In genomic region chr11:43644626-43645299, GRCh38 we compare ENCODE assay signal across 8 cellular contexts. TPM values are rescaled to one million over a fixed set of nuclear protein-coding genes. Genes with fewer than 3 reads are reported as not detected.
DNase-seq lines count a peak whose midpoint lies in the region; ATAC-seq, FAIRE-seq and TF ChIP-seq lines count a peak whose summit lies in the region.

No MANE protein-coding gene starts in this region.

- H3K9ac ChIP-seq in IMR-90 (ENCODE audit: low read depth, low read length): peak overlapping the region; percentile 88

- ATAC-seq in CD4-positive, CD25-positive, alpha-beta regulatory T cell (ENCODE audit: low read depth in 2 of 2): no peak
- ATAC-seq in IMR-90 (ENCODE audit: low read depth) (no peak; the same call in 1 of the 2 replicates), lung (ENCODE audit: insufficient read depth, low FRiP score) (no peak), GM21619 (IDR thresholded peaks at IDR 0.05; ENCODE audit: unreplicated experiment) (no peak), GM18511 (IDR thresholded peaks at IDR 0.05; ENCODE audit: unreplicated experiment) (no peak)

- no peaks in the 10 kb centered on the region for H4K20me1 ChIP-seq in IMR-90 (ENCODE audit: insufficient read depth, low read length)

- H3K36me3 ChIP-seq in CD4-positive, CD25-positive, alpha-beta regulatory T cell (ENCODE audit: control insufficient read depth, insufficient read depth, low read length): no peaks in the 10 kb centered on the region
- H3K36me3 ChIP-seq in IMR-90 (ENCODE audit: control insufficient read depth, insufficient read depth, low read length): peaks cover 2% of the 10 kb centered on the region; the same call in 1 of the 2 replicates
- no peaks in the 10 kb centered on the region for H3K36me3 ChIP-seq in bronchial epithelial cell (ENCODE audit: control insufficient read depth, insufficient read depth, low read length)
- H3K36me3 ChIP-seq in lung (ENCODE audit: control insufficient read depth in 2 of 2, insufficient read depth in 2 of 2, low read length in 2 of 2): peaks cover 0 to 1% of the 10 kb centered on the region in 2 donors
- no peaks in the 10 kb centered on the region for H3K36me3 ChIP-seq in urinary bladder (ENCODE audit: insufficient read depth)

- no TSS peak for BruUV-seq in IMR-90 (replicated peaks; lab: Mats Ljungman, UMichigan)

- peaks cover under 1% of the 10 kb centered on the region for H3K27me3 ChIP-seq in CD4-positive, CD25-positive, alpha-beta regulatory T cell (ENCODE audit: control insufficient read depth, insufficient read depth, low read length)
- H3K27me3 ChIP-seq in IMR-90 (ENCODE audit: control insufficient read depth, insufficient read depth, low read length) (peaks cover under 1% of the 10 kb centered on the region; the same call in 1 of the 2 replicates), bronchial epithelial cell (ENCODE audit: control insufficient read depth, insufficient read depth, low read length) (no peaks in the 10 kb centered on the region), lung (ENCODE audit: control insufficient read depth, insufficient read depth) (no peaks in the 10 kb centered on the region)

- peaks cover 3% of the 10 kb centered on the region for H3K36me3 Mint-ChIP-seq in CD4-positive, CD25-positive, alpha-beta regulatory T cell

- no peak for TF ChIP-seq CTCF in IMR-90 (conservative IDR thresholded peaks at IDR 0.05; ENCODE audit: low read depth, low read length)
- no peak for TF ChIP-seq CTCF in bronchial epithelial cell (IDR thresholded peaks at IDR 0.05; ENCODE audit: insufficient read depth, low read length, severe bottlenecking)
- TF ChIP-seq CTCF in lung (IDR thresholded peaks at IDR 0.05; ENCODE audit: control extremely low read depth, extremely low read depth): no peak

- peak overlapping the region; percentile 77; the same call in 1 of the 2 replicates for H3K23ac ChIP-seq in IMR-90 (ENCODE audit: low read depth, low read length)

- H3K4me1 ChIP-seq in CD4-positive, CD25-positive, alpha-beta regulatory T cell (ENCODE audit: control insufficient read depth, insufficient read depth, low read length, poor library complexity, severe bottlenecking): peaks cover 14% of the 10 kb centered on the region
- H3K4me1 ChIP-seq in IMR-90 (ENCODE audit: control insufficient read depth, insufficient read depth, low read length) (peaks cover 4% of the 10 kb centered on the region; the same call in 1 of the 2 replicates), lung (ENCODE audit: control insufficient read depth in 2 of 2, insufficient read depth in 2 of 2, low read length in 2 of 2) (peaks cover 0 to 6% of the 10 kb centered on the region in 2 donors), urinary bladder (ENCODE audit: insufficient read depth) (no peaks in the 10 kb centered on the region)

- no peak for DNase-seq in CD4-positive, CD25-positive, alpha-beta regulatory T cell
- peak; percentile 3 for DNase-seq in IMR-90
- peak; percentile 7 for DNase-seq in bronchial epithelial cell (ENCODE audit: low read depth)
- DNase-seq in lung (ENCODE audit: low spot score): no peak
- DNase-seq in iPS-NIHi7 (ENCODE audit: extremely low spot score): no peak

- no peak overlapping the region for H4K91ac ChIP-seq in IMR-90 (ENCODE audit: insufficient read depth, low read depth, low read length)

- peaks cover 0 to 4% (median 0%) of the 10 kb centered on the region in 7 donors for H3K9me3 Mint-ChIP-seq in CD4-positive, CD25-positive, alpha-beta regulatory T cell

- peaks cover 3% of the 10 kb centered on the region; the same call in 1 of the 2 replicates for H3K9me1 ChIP-seq in IMR-90 (ENCODE audit: insufficient read depth, low read length)

- WGBS in IMR-90 (ENCODE audit: extremely low coverage in 2 of 2, insufficient read length in 1 of 2), 2 experiments: no CpG with 5 or more reads among the region's 7 CpGs
- WGBS in lung, 2 donors: 20 to 26% methylated on average over 7 of the region's 7 CpGs
- WGBS in urinary bladder: 20% methylated on average over 7 of the region's 7 CpGs

- H3K18ac ChIP-seq in IMR-90 (ENCODE audit: low read depth, low read length): no peak overlapping the region

- no peak overlapping the region for H2BK120ac ChIP-seq in IMR-90 (ENCODE audit: low read depth, low read length)

- H4K8ac ChIP-seq in IMR-90 (ENCODE audit: low read depth in 2 of 2, low read length in 2 of 2): peak overlapping the region; percentile 57 to 95

- H2AK9ac ChIP-seq in IMR-90 (replicated peaks; ENCODE audit: low read depth, low read length, poor library complexity): peak overlapping the region; percentile 21

- H3K9me3 ChIP-seq in CD4-positive, CD25-positive, alpha-beta regulatory T cell (ENCODE audit: control insufficient read depth in 2 of 2, low read length in 2 of 2): no peaks in the 10 kb centered on the region
- no peaks in the 10 kb centered on the region for H3K9me3 ChIP-seq in IMR-90 (ENCODE audit: control insufficient read depth, insufficient read depth, low read length)
- no peaks in the 10 kb centered on the region for H3K9me3 ChIP-seq in lung (ENCODE audit: control insufficient read depth in 2 of 2, insufficient read depth in 1 of 2, low read length in 1 of 2)

- peak overlapping the region; percentile 92 for H3K4me2 ChIP-seq in IMR-90 (ENCODE audit: low read depth, low read length)

- FAIRE-seq in bronchial epithelial cell (lab: Jason Lieb, UNC): peak; percentile 36

- H3K27me3 Mint-ChIP-seq in CD4-positive, CD25-positive, alpha-beta regulatory T cell: peaks cover 22% of the 10 kb centered on the region

- TF ChIP-seq POLR2A in IMR-90 (IDR thresholded peaks at IDR 0.05; ENCODE audit: low read depth, low read length): no peak

- H4K5ac ChIP-seq in IMR-90 (ENCODE audit: low read depth, low read length): peak overlapping the region; percentile 85

- peak overlapping the region; percentile 20; the same call in 1 of the 2 replicates for H2AK5ac ChIP-seq in IMR-90 (ENCODE audit: low read depth, low read length)

- H3K56ac ChIP-seq in IMR-90 (ENCODE audit: extremely low read depth, insufficient read depth, low read length): peak overlapping the region; percentile 7; the same call in 1 of the 2 replicates

- peak overlapping the region; percentile 91 for H3K14ac ChIP-seq in IMR-90 (replicated peaks; ENCODE audit: low read depth, low read length)

- no peak for TF ChIP-seq RAD21 in IMR-90 (IDR thresholded peaks at IDR 0.05; ENCODE audit: low read length)

- H2BK5ac ChIP-seq in IMR-90 (ENCODE audit: low read depth, low read length, poor library complexity, severe bottlenecking): no peak overlapping the region

- peak overlapping the region; percentile 88 to 93 (median 88) for H3K27ac Mint-ChIP-seq in CD4-positive, CD25-positive, alpha-beta regulatory T cell

- peak overlapping the region; percentile 84 to 96 (median 95) for H3K4me3 Mint-ChIP-seq in CD4-positive, CD25-positive, alpha-beta regulatory T cell

- peak overlapping the region; percentile 94 for H3K4me3 ChIP-seq in CD4-positive, CD25-positive, alpha-beta regulatory T cell (ENCODE audit: low read depth, low read length)
- H3K4me3 ChIP-seq in IMR-90 (ENCODE audit: insufficient read depth, low read depth, low read length): peak overlapping the region; percentile 89
- H3K4me3 ChIP-seq in bronchial epithelial cell (ENCODE audit: low read depth, low read length): peak overlapping the region; percentile 75
- H3K4me3 ChIP-seq in lung: peak overlapping the region; percentile 85
- H3K4me3 ChIP-seq in urinary bladder (ENCODE audit: low read depth, low read length): peak overlapping the region; percentile 81

- H3K27ac ChIP-seq in CD4-positive, CD25-positive, alpha-beta regulatory T cell (ENCODE audit: insufficient read depth, low read length, poor library complexity, severe bottlenecking): peak overlapping the region; percentile 56
- H3K27ac ChIP-seq in IMR-90 (ENCODE audit: insufficient read depth, low read length) (peak overlapping the region; percentile 92), lung (ENCODE audit: low read depth in 1 of 2, low read length in 1 of 2) (peak overlapping the region; percentile 57 to 68), urinary bladder (ENCODE audit: low read depth) (no peak overlapping the region)

- H2BK15ac ChIP-seq in IMR-90 (ENCODE audit: low read depth, low read length): no peak overlapping the region

- POLR2A ChIA-PET in IMR-90 (lab: Charles Lee; ENCODE audit: unreplicated experiment): no interaction called here

- dilution Hi-C loops in IMR-90 (cut with HindIII; ENCODE audit: low sequenced_read_pairs, unreplicated experiment): no loop called here

- peaks cover 12 to 33% of the 10 kb centered on the region in 2 experiments for H3K79me1 ChIP-seq in IMR-90 (ENCODE audit: low read depth in 1 of 2, low read length in 2 of 2)

- in situ Hi-C loops in IMR-90 (cut with MboI; ENCODE audit: low sequenced_read_pairs): no loop called here

- CTCF ChIA-PET in IMR-90 (lab: Yijun Ruan, JAX): no interaction called here

- H3K4ac ChIP-seq in IMR-90 (ENCODE audit: low read depth, low read length): peak overlapping the region; percentile 90

- no peak overlapping the region for H2BK20ac ChIP-seq in IMR-90 (ENCODE audit: low read depth, low read length)

- peaks cover 5 to 28% (median 15%) of the 10 kb centered on the region in 4 donors for H3K4me1 Mint-ChIP-seq in CD4-positive, CD25-positive, alpha-beta regulatory T cell

- intact Hi-C loops in IMR-90 (cut with micrococcal nuclease): loop anchor here (2.0 kb wide), 1 partner anchor 208 kb away; no protein-coding TSS in a partner anchor

- peak overlapping the region; percentile 97 for H2AFZ ChIP-seq in IMR-90 (replicated peaks; ENCODE audit: low read length, poor library complexity)

TF ChIP-seq in IMR-90, 13 proteins besides CTCF, POLR2A, EP300 and RAD21:
- TF ChIP-seq CEBPB (IDR thresholded peaks at IDR 0.05; ENCODE audit: low read depth, low read length) (no peak), MAFK (IDR thresholded peaks at IDR 0.05; ENCODE audit: low read depth, low read length) (no peak)

RNA-seq across cellular contexts. Expression of gene HSD17B12, which starts 35.8 kb away (rescaled TPM):
- 17.5 TPM for total RNA-seq in CD4-positive, CD25-positive, alpha-beta regulatory T cell
- 10 to 100 TPM; 18.7 to 23.1 (median 22.1) TPM for polyA plus RNA-seq in CD4-positive, CD25-positive, alpha-beta regulatory T cell
- total RNA-seq in IMR-90 (2012; rRNA removed): 44.6 and 61.1 TPM in 2 replicates
- polyA plus RNA-seq in IMR-90 (2012; rRNA removed): 32.9 and 38.0 TPM in 2 replicates
- polyA plus RNA-seq in IMR-90 (2012; cell fraction: cytosol; rRNA removed): 8.9 and 11.8 TPM in 2 replicates
- 3.2 and 30.0 TPM in 2 replicates for polyA plus RNA-seq in IMR-90 (2012; cell fraction: nucleus; rRNA removed; ENCODE audit: low replicate concordance)
- 97.3 and 103 TPM in 2 replicates for total RNA-seq in bronchial epithelial cell
- 100 to 1,000 TPM; 102 to 118 TPM for total RNA-seq in lung
- polyA plus RNA-seq in lung: 10 to 100 TPM; 37.3 to 71.8 TPM
- total RNA-seq in urinary bladder: 99.3 TPM
- polyA plus RNA-seq in urinary bladder: 32.3 TPM

Comparison
In these comparisons a context has a peak if more than half of its experiments do, and no peak if none do; other contexts are left out.
1. DNase-seq: peak in IMR-90 (single experiment) and bronchial epithelial cell (single experiment); none in CD4-positive, CD25-positive, alpha-beta regulatory T cell (0 of 3), lung (single experiment) and iPS-NIHi7 (single experiment).
2. Peak in every context shown above with its lines, with median percentiles within 50 percentile points of each other: H3K4me3 ChIP-seq.